ENCODE assay signal across 19 cellular contexts in genomic region chr11:110141812-110142211, GRCh38.
"Had no signal": no experiment of that assay in that cellular context is flagged by ENCODE, and none has a peak within 500 bp of the region (broad histone marks: within the 10 kb centered on the region; RNA-seq: fewer than 3 reads in every experiment).

No MANE protein-coding gene starts in this region.

- DNase-seq: dorsolateral prefrontal cortex; effector CD4-positive, alpha-beta T cell; foreskin melanocyte; head of caudate nucleus; left cardiac atrium; left lung; naive thymus-derived CD8-positive, alpha-beta T cell; nephron progenitor cell; pancreas; right lobe of liver; small intestine; stimulated activated CD4-positive, alpha-beta T cell treated with anti-CD3 and anti-CD28 coated beads, Interleukin-15, amount 100 ng/mL, for 24 hours; stimulated activated CD4-positive, alpha-beta T cell treated with anti-CD3 and anti-CD28 coated beads, Interleukin-2, amount 100 ng/mL, for 48 hours; stimulated activated naive B cell treated with anti-CD40 and anti-IgM and Interleukin-4, amounts not matched to agents 10 μg/mL and 1 μg/mL and 100 μg/mL, for 72 hours; upper lobe of left lung had no signal

- H3K36me3 ChIP-seq: pancreas, right lobe of liver, thoracic aorta had no signal

- ATAC-seq: left cardiac atrium; left lung; naive thymus-derived CD8-positive, alpha-beta T cell; pancreas; right lobe of liver; stimulated activated naive B cell treated with anti-CD40 and anti-IgM and Interleukin-4, amounts not matched to agents 10 μg/mL and 1 μg/mL and 100 μg/mL, for 72 hours had no signal

- H3K27me3 ChIP-seq: dorsolateral prefrontal cortex, esophagus muscularis mucosa, left lung, pancreas, right lobe of liver, tibial nerve, upper lobe of left lung had no signal

- H3K9me3 ChIP-seq: esophagus muscularis mucosa, left lung, pancreas, right lobe of liver, thoracic aorta, tibial nerve, upper lobe of left lung had no signal

- H3K4me1 ChIP-seq: left lung, pancreas, right lobe of liver, upper lobe of left lung had no signal

- H3K4me1 Mint-ChIP-seq: naive thymus-derived CD8-positive, alpha-beta T cell; nephron progenitor cell had no signal

- H3K4me3 Mint-ChIP-seq: naive thymus-derived CD8-positive, alpha-beta T cell; nephron progenitor cell; stimulated activated naive B cell treated with anti-CD40 and anti-IgM and Interleukin-4, amounts not matched to agents 10 μg/mL and 1 μg/mL and 100 μg/mL, for 72 hours; stimulated activated naive CD8-positive, alpha-beta T cell treated with anti-CD3 and anti-CD28 coated beads, Interleukin-15, Interleukin-2, amounts not matched to agents 100 ng/mL and 50 ng/mL, for 24 hours had no signal

- H3K27ac Mint-ChIP-seq: naive thymus-derived CD8-positive, alpha-beta T cell; nephron progenitor cell; stimulated activated naive B cell treated with anti-CD40 and anti-IgM and Interleukin-4, amounts not matched to agents 10 μg/mL and 1 μg/mL and 100 μg/mL, for 72 hours; stimulated activated naive CD8-positive, alpha-beta T cell treated with anti-CD3 and anti-CD28 coated beads, Interleukin-15, Interleukin-2, amounts not matched to agents 100 ng/mL and 50 ng/mL, for 24 hours had no signal

- H3K4me3 ChIP-seq: dorsolateral prefrontal cortex, esophagus muscularis mucosa, left lung, pancreas, right lobe of liver, thoracic aorta, tibial nerve, upper lobe of left lung had no signal

- H3K27ac ChIP-seq: dorsolateral prefrontal cortex, esophagus muscularis mucosa, left lung, pancreas, right lobe of liver, thoracic aorta, tibial nerve, upper lobe of left lung had no signal

- H3K36me3 Mint-ChIP-seq: naive thymus-derived CD8-positive, alpha-beta T cell had no signal
